8 cellular contexts compared by ENCODE assay signal in genomic region chr3:88058322-88058592, GRCh38. TPM values are rescaled to one million over a fixed set of nuclear protein-coding genes. Genes with fewer than 3 reads are reported as not detected.
DNase-seq lines count a peak whose midpoint lies in the region; ATAC-seq and TF ChIP-seq lines count a peak whose summit lies in the region.

No MANE protein-coding gene starts in this region.

- H3K9me3 ChIP-seq in PC-3 (ENCODE audit: low read length) (no peaks in the 10 kb centered on the region), esophagus (ENCODE audit: control insufficient read depth in 2 of 2, insufficient read depth in 1 of 2, low read depth in 1 of 2, low read length in 1 of 2) (no peaks in the 10 kb centered on the region), psoas muscle (no peaks in the 10 kb centered on the region)

- no TSS peak for BruUV-seq in PC-3 (replicated peaks; lab: Mats Ljungman, UMichigan)

- H3K4me3 ChIP-seq in PC-3 (ENCODE audit: low read length) (peak overlapping the region; percentile 96), esophagus (ENCODE audit: low read depth in 1 of 2, low read length in 2 of 2) (peak overlapping the region; percentile 69 to 88), psoas muscle (peak overlapping the region; percentile 96)

- H3K4me1 Mint-ChIP-seq in activated T-cell treated with anti-CD3 and anti-CD28 coated beads, Interleukin-2, amount 50 U/mL, for 24 hours (ENCODE audit: low read depth), result peaks cover 57% of the 10 kb centered on the region

- peak overlapping the region; percentile 87 for H3K4me2 ChIP-seq in PC-3 (ENCODE audit: low read length)

- H4K20me1 ChIP-seq in PC-3 (ENCODE audit: low read length), result peaks cover 32% of the 10 kb centered on the region

- H3K36me3 ChIP-seq in PC-3 (ENCODE audit: low read depth, low read length) (peaks cover 22% of the 10 kb centered on the region), esophagus (ENCODE audit: control insufficient read depth in 2 of 2, insufficient read depth in 2 of 2, low read length in 1 of 2) (peaks cover 0 to 4% of the 10 kb centered on the region in 2 donors), psoas muscle (ENCODE audit: insufficient read depth in 1 of 2, low read depth in 1 of 2) (peaks cover 0 to 35% of the 10 kb centered on the region in 2 donors)

- peak overlapping the region; percentile 99 for H3K27ac Mint-ChIP-seq in activated T-cell treated with anti-CD3 and anti-CD28 coated beads, Interleukin-2, amount 50 U/mL, for 24 hours

- TF ChIP-seq CTCF in PC-3 (conservative IDR thresholded peaks at IDR 0.05; ENCODE audit: low read depth, low read length) (no peak), psoas muscle (IDR thresholded peaks at IDR 0.05) (no peak), GM20000 (IDR thresholded peaks at IDR 0.05; ENCODE audit: extremely low read depth, missing control alignments) (no peak)

- H3K79me2 ChIP-seq in PC-3 (ENCODE audit: low read length), result peaks cover 71% of the 10 kb centered on the region

- no peaks in the 10 kb centered on the region for H3K9me2 ChIP-seq in PC-3 (replicated peaks; ENCODE audit: low read length)

- peak overlapping the region; percentile 81 for H2AFZ ChIP-seq in PC-3 (ENCODE audit: low read length)

- H3K36me3 Mint-ChIP-seq in activated T-cell treated with anti-CD3 and anti-CD28 coated beads, Interleukin-2, amount 50 U/mL, for 24 hours (ENCODE audit: low read depth), result peaks cover 54% of the 10 kb centered on the region

- CTCF ChIA-PET in PC-3 (lab: Charles Lee), result interaction anchor here (0.6 to 0.7 kb wide), 2 partner anchors 55 to 707 kb away, joined by 3 to 4 read pairs; no protein-coding TSS in a partner anchor

- H3K27ac ChIP-seq in PC-3 (ENCODE audit: low read length), result peak overlapping the region; percentile 71
- peak overlapping the region; percentile 98 to 99 for H3K27ac ChIP-seq in esophagus (ENCODE audit: low read depth in 2 of 2, low read length in 1 of 2)
- peak overlapping the region; percentile 97 for H3K27ac ChIP-seq in psoas muscle

- H3K9me3 Mint-ChIP-seq in activated T-cell treated with anti-CD3 and anti-CD28 coated beads, Interleukin-2, amount 50 U/mL, for 24 hours, result no peaks in the 10 kb centered on the region

- no peaks in the 10 kb centered on the region for H3K27me3 ChIP-seq in PC-3 (ENCODE audit: low read length)
- H3K27me3 ChIP-seq in esophagus (ENCODE audit: control insufficient read depth in 1 of 2, insufficient read depth in 2 of 2, low read length in 2 of 2), result no peaks in the 10 kb centered on the region
- H3K27me3 ChIP-seq in psoas muscle (ENCODE audit: insufficient read depth in 3 of 3, low read length in 2 of 3), result no peaks in the 10 kb centered on the region

- intact Hi-C loops in PC-3 (cut with micrococcal nuclease) (loop anchor here (1.0 to 2.0 kb wide), 2 partner anchors 25 to 55 kb away; no protein-coding TSS in a partner anchor), psoas muscle (cut with DNase I) (loop anchor here in 1 of 2 donors (5.0 kb wide), 2 partner anchors 54 to 94 kb away; no protein-coding TSS in a partner anchor)

- POLR2A ChIA-PET in PC-3 (lab: Charles Lee; ENCODE audit: unreplicated experiment), result interaction anchor here (1.0 kb wide), 1 partner anchor 27 kb away, joined by 3 read pairs; no protein-coding TSS in a partner anchor

- peak overlapping the region; percentile 87 for H3K9ac ChIP-seq in PC-3 (ENCODE audit: low read length)

- 0% methylated on average over 23 of the region's 23 CpGs for WGBS in esophagus, 2 donors
- WGBS in psoas muscle, 3 donors, result 0 to 1% (median 1%) methylated on average over 17 to 23 of the region's 23 CpGs

- H3K27me3 Mint-ChIP-seq in activated T-cell treated with anti-CD3 and anti-CD28 coated beads, Interleukin-2, amount 50 U/mL, for 24 hours, result no peaks in the 10 kb centered on the region

- ATAC-seq in PC-3, result no peak
- no peak for ATAC-seq in psoas muscle
- no peak for ATAC-seq in GM19023 (IDR thresholded peaks at IDR 0.05; ENCODE audit: unreplicated experiment)

- H3K4me1 ChIP-seq in PC-3 (ENCODE audit: insufficient read depth, low read length) (peaks cover 29% of the 10 kb centered on the region), esophagus (ENCODE audit: control insufficient read depth in 2 of 2, insufficient read depth in 2 of 2, low read length in 1 of 2) (no peaks in the 10 kb centered on the region), psoas muscle (peaks cover 40% of the 10 kb centered on the region)

- peak overlapping the region; percentile 96 for H3K4me3 Mint-ChIP-seq in activated T-cell treated with anti-CD3 and anti-CD28 coated beads, Interleukin-2, amount 50 U/mL, for 24 hours

- no peak for DNase-seq in activated T-cell treated with anti-CD3 and anti-CD28 coated beads, Interleukin-2, amount 50 U/mL, for 24 hours
- no peak for DNase-seq in activated T-cell treated with anti-CD3 and anti-CD28 coated beads for 4 hours
- DNase-seq in PC-3, result peak; percentile 8
- no peak for DNase-seq in psoas muscle
- DNase-seq in SHP77 treated with DMSO at 0.1 percent for 48 hours (lab: John Stamatoyannopoulos, UW), result no peak
- DNase-seq in GM20000 (ENCODE audit: low spot score), result no peak

- no peaks in the 10 kb centered on the region for H3F3A ChIP-seq in PC-3 (ENCODE audit: low read length, unreplicated experiment)

RNA-seq across cellular contexts. Expression of gene CGGBP1, which starts 0.5 kb away (rescaled TPM):
- total RNA-seq in PC-3 (2014; rRNA removed) (27.0 and 37.1 TPM in 2 replicates), psoas muscle (10 to 100 TPM; 39.1 to 46.2 (median 42.9) TPM)
- polyA plus RNA-seq in esophagus (10 to 100 TPM; 17.7 to 24.9 TPM), psoas muscle (10 to 100 TPM; 27.4 to 63.2 (median 45.9) TPM)

RNA-seq across cellular contexts. Expression of gene ZNF654, which starts 0.8 kb away (rescaled TPM):
- total RNA-seq in PC-3 (2014; rRNA removed), result 5.0 and 6.9 TPM in 2 replicates
- polyA plus RNA-seq in esophagus, result 1 to 10 TPM; 4.3 to 4.8 TPM
- 10 to 100 TPM in 2 of 4 donors, 1 to 10 TPM in 2; 8.8 to 10.7 (median 9.6) TPM for total RNA-seq in psoas muscle
- 1 to 10 TPM; 2.6 to 8.9 (median 3.2) TPM for polyA plus RNA-seq in psoas muscle
